In the genomic region with DNA sequence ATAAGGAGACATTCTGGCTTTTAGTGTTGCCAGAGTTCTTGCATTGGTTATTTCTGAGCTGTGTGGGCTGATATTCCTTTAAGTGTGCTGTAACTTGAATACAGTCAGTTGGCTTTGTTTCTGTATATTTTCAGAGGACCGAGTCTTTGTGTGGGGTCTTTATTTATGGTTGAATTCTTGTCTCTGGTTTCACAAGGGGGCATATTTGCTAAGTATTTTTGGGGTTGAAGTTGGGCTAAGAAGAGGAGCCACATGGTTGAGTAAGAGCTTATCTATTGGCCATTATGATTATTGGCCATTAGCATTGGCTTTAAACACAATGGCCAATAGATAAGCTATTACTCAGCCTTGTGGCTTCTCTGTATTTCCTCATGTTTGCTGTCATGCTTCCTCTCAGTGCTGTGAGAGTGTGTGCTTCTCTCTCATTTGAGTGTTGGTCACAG, we compare ENCODE assay signal across 14 cellular contexts. TPM values are rescaled to one million over a fixed set of nuclear protein-coding genes. Genes with fewer than 3 reads are reported as not detected.
"Had no signal": no experiment of that assay in that cellular context is flagged by ENCODE, and none has a peak within 500 bp of the region (broad histone marks: within the 10 kb centered on the region; RNA-seq: fewer than 3 reads in every experiment).

No MANE protein-coding gene starts in this region.

- H3K4me1 ChIP-seq: pancreas, thyroid gland had no signal

- H3K4me3 ChIP-seq: pancreas, thyroid gland had no signal

- DNase-seq: activated CD4-positive, alpha-beta T cell treated with anti-CD3 and anti-CD28 coated beads, Interleukin-2, amount 50 U/mL, for 1 hour; activated naive CD4-positive, alpha-beta T cell treated with anti-CD3 and anti-CD28 coated beads for 36 hours; cerebellar nuclear complex; effector memory CD4-positive, alpha-beta T cell; islet precursor cell; left ventricle myocardium superior; naive thymus-derived CD8-positive, alpha-beta T cell; stimulated activated CD4-positive, alpha-beta T cell treated with anti-CD3 and anti-CD28 coated beads, Interleukin-12 subunit alpha, Interleukin-12 subunit beta, amount 100 ng/mL, for 4 hours; stimulated activated CD4-positive, alpha-beta T cell treated with anti-CD3 and anti-CD28 coated beads, Interleukin-2, amount 100 ng/mL, for 24 hours; thyroid gland had no signal

- H3K9me3 ChIP-seq: pancreas, thyroid gland had no signal

- H3K27me3 ChIP-seq: pancreas, thyroid gland had no signal

- H3K27ac ChIP-seq: epithelial cell of prostate, pancreas, thyroid gland had no signal

- H3K36me3 ChIP-seq: pancreas, thyroid gland had no signal

RNA-seq across cellular contexts. Expression of gene PTGFR, which starts 26.3 kb away (rescaled TPM):
- total RNA-seq: activated CD8-positive, alpha-beta memory T cell treated with anti-CD3 and anti-CD28 coated beads for 36 hours; activated naive CD4-positive, alpha-beta T cell treated with anti-CD3 and anti-CD28 coated beads for 36 hours; activated T-helper 17 cell treated with anti-CD3 and anti-CD28 coated beads, Interleukin-2, amount 50 U/mL, for 72 hours; naive thymus-derived CD8-positive, alpha-beta T cell had no signal
- polyA plus RNA-seq: naive thymus-derived CD8-positive, alpha-beta T cell had no signal
